In genomic region chr22:48853627-48854240, GRCh38 we compare ENCODE assay signal across 31 cellular contexts.
"Had no signal": no experiment of that assay in that cellular context is flagged by ENCODE, and none has a peak within 500 bp of the region (broad histone marks: within the 10 kb centered on the region; RNA-seq: fewer than 3 reads in every experiment).

No MANE protein-coding gene starts in this region.

- H3K27me3 Mint-ChIP-seq: activated B cell treated with CpG ODN at 0.5 μM for 24 hours; activated CD8-positive, alpha-beta memory T cell treated with anti-CD3 and anti-CD28 coated beads, Interleukin-2, amount 10 ng/mL, durations not matched to agents 7 days and 5 days; activated CD8-positive, alpha-beta T cell treated with anti-CD3 and anti-CD28 coated beads for 36 hours; dendritic cell treated with granulocyte-macrophage colony-stimulating factor and Interleukin-4, amounts not matched to agents 40 ng/mL and 50 ng/mL, for 4 days; T-helper 17 cell had no signal

- H3K27ac Mint-ChIP-seq: activated B cell treated with CpG ODN at 0.5 μM for 24 hours; activated CD8-positive, alpha-beta memory T cell treated with anti-CD3 and anti-CD28 coated beads, Interleukin-2, amount 10 ng/mL, durations not matched to agents 7 days and 5 days; activated CD8-positive, alpha-beta T cell treated with anti-CD3 and anti-CD28 coated beads for 36 hours; activated naive CD4-positive, alpha-beta T cell treated with anti-CD3 and anti-CD28 coated beads for 36 hours; activated naive CD4-positive, alpha-beta T cell treated with anti-CD3 and anti-CD28 coated beads, Interleukin-2, amount 50 U/mL, for 24 hours; activated naive CD8-positive, alpha-beta T cell treated with anti-CD3 and anti-CD28 coated beads for 36 hours; activated naive CD8-positive, alpha-beta T cell treated with anti-CD3 and anti-CD28 coated beads, Interleukin-2, amount 50 U/mL, for 24 hours; activated T-cell treated with anti-CD3 and anti-CD28 coated beads, Interleukin-2, amount 50 U/mL, for 24 hours; activated T-cell treated with anti-CD3 and anti-CD28 coated beads, Interleukin-2, amount 50 U/mL, for 72 hours; dendritic cell treated with granulocyte-macrophage colony-stimulating factor and Interleukin-4, amounts not matched to agents 40 ng/mL and 50 ng/mL, for 4 days; endodermal cell; T-helper 17 cell; T-helper 2 cell treated with Interferon-gamma antibody and Interleukin-4, amounts not matched to agents 5 μg/mL and 100 μg/mL, for 36 hours had no signal

- H3K27ac ChIP-seq: adrenal gland, body of pancreas, colonic mucosa, dorsolateral prefrontal cortex, heart right ventricle, WERI-Rb-1 had no signal

- H3K9me3 Mint-ChIP-seq: activated B cell treated with CpG ODN at 0.5 μM for 24 hours; activated CD8-positive, alpha-beta T cell treated with anti-CD3 and anti-CD28 coated beads for 36 hours; activated naive CD4-positive, alpha-beta T cell treated with anti-CD3 and anti-CD28 coated beads for 36 hours; activated naive CD4-positive, alpha-beta T cell treated with anti-CD3 and anti-CD28 coated beads, Interleukin-2, amount 50 U/mL, for 24 hours; activated naive CD8-positive, alpha-beta T cell treated with anti-CD3 and anti-CD28 coated beads for 36 hours; activated naive CD8-positive, alpha-beta T cell treated with anti-CD3 and anti-CD28 coated beads, Interleukin-2, amount 50 U/mL, for 24 hours; activated T-cell treated with anti-CD3 and anti-CD28 coated beads, Interleukin-2, amount 50 U/mL, for 24 hours; endodermal cell; T-helper 2 cell treated with Interferon-gamma antibody and Interleukin-4, amounts not matched to agents 5 μg/mL and 100 μg/mL, for 36 hours had no signal

- DNase-seq: activated B cell treated with CpG ODN at 0.5 μM for 24 hours; activated CD4-positive, alpha-beta T cell treated with anti-CD3 and anti-CD28 coated beads for 48 hours; activated CD4-positive, alpha-beta T cell treated with anti-CD3 and anti-CD28 coated beads, Interleukin-2, amount 50 U/mL, for 1 hour; activated CD4-positive, alpha-beta T cell treated with anti-CD3 and anti-CD28 coated beads, Interleukin-2, amount 50 U/mL, for 48 hours; activated CD8-positive, alpha-beta memory T cell treated with anti-CD3 and anti-CD28 coated beads, Interleukin-2, amount 10 ng/mL, durations not matched to agents 7 days and 5 days; activated CD8-positive, alpha-beta memory T cell treated with anti-CD3 and anti-CD28 coated beads, Interleukin-2, amount 50 U/mL, for 4 hours; activated CD8-positive, alpha-beta T cell treated with anti-CD3 and anti-CD28 coated beads for 36 hours; activated naive CD4-positive, alpha-beta T cell treated with anti-CD3 and anti-CD28 coated beads for 36 hours; activated naive CD8-positive, alpha-beta T cell treated with anti-CD3 and anti-CD28 coated beads for 36 hours; activated naive CD8-positive, alpha-beta T cell treated with anti-CD3 and anti-CD28 coated beads, Interleukin-2, amount 50 U/mL, for 24 hours; activated T-cell treated with anti-CD3 and anti-CD28 coated beads for 4 hours; activated T-cell treated with anti-CD3 and anti-CD28 coated beads, Interleukin-2, amount 50 U/mL, for 24 hours; activated T-cell treated with anti-CD3 and anti-CD28 coated beads, Interleukin-2, amount 50 U/mL, for 72 hours; adrenal gland; amygdala; aorta; caudate nucleus; colonic mucosa; effector memory CD4-positive, alpha-beta T cell; endodermal cell; foreskin fibroblast; heart right ventricle; T-helper 1 cell; T-helper 17 cell; T1000; WERI-Rb-1 had no signal

- H3K36me3 ChIP-seq: adrenal gland, colonic mucosa, heart right ventricle, WERI-Rb-1 had no signal

- H3K4me3 ChIP-seq: adrenal gland, body of pancreas, colonic mucosa, dorsolateral prefrontal cortex, heart right ventricle had no signal

- H3K4me3 Mint-ChIP-seq: activated B cell treated with CpG ODN at 0.5 μM for 24 hours; activated CD8-positive, alpha-beta memory T cell treated with anti-CD3 and anti-CD28 coated beads, Interleukin-2, amount 10 ng/mL, durations not matched to agents 7 days and 5 days; activated CD8-positive, alpha-beta T cell treated with anti-CD3 and anti-CD28 coated beads for 36 hours; activated naive CD4-positive, alpha-beta T cell treated with anti-CD3 and anti-CD28 coated beads for 36 hours; activated naive CD4-positive, alpha-beta T cell treated with anti-CD3 and anti-CD28 coated beads, Interleukin-2, amount 50 U/mL, for 24 hours; activated naive CD8-positive, alpha-beta T cell treated with anti-CD3 and anti-CD28 coated beads for 36 hours; activated naive CD8-positive, alpha-beta T cell treated with anti-CD3 and anti-CD28 coated beads, Interleukin-2, amount 50 U/mL, for 24 hours; activated T-cell treated with anti-CD3 and anti-CD28 coated beads, Interleukin-2, amount 50 U/mL, for 24 hours; activated T-cell treated with anti-CD3 and anti-CD28 coated beads, Interleukin-2, amount 50 U/mL, for 72 hours; dendritic cell treated with granulocyte-macrophage colony-stimulating factor and Interleukin-4, amounts not matched to agents 40 ng/mL and 50 ng/mL, for 4 days; endodermal cell; T-helper 17 cell; T-helper 2 cell treated with Interferon-gamma antibody and Interleukin-4, amounts not matched to agents 5 μg/mL and 100 μg/mL, for 36 hours had no signal

- H3K4me1 ChIP-seq: adrenal gland, body of pancreas, colonic mucosa, heart right ventricle had no signal

- H3K4me1 Mint-ChIP-seq: activated B cell treated with CpG ODN at 0.5 μM for 24 hours; activated naive CD4-positive, alpha-beta T cell treated with anti-CD3 and anti-CD28 coated beads, Interleukin-2, amount 50 U/mL, for 24 hours; activated naive CD8-positive, alpha-beta T cell treated with anti-CD3 and anti-CD28 coated beads for 36 hours; activated naive CD8-positive, alpha-beta T cell treated with anti-CD3 and anti-CD28 coated beads, Interleukin-2, amount 50 U/mL, for 24 hours; endodermal cell; T-helper 17 cell had no signal

- H3K27me3 ChIP-seq: adrenal gland, body of pancreas, colonic mucosa, dorsolateral prefrontal cortex had no signal

- H3K9me3 ChIP-seq: adrenal gland, body of pancreas, colonic mucosa, heart right ventricle had no signal

- H3K36me3 Mint-ChIP-seq: activated CD8-positive, alpha-beta memory T cell treated with anti-CD3 and anti-CD28 coated beads, Interleukin-2, amount 10 ng/mL, durations not matched to agents 7 days and 5 days; activated naive CD4-positive, alpha-beta T cell treated with anti-CD3 and anti-CD28 coated beads, Interleukin-2, amount 50 U/mL, for 24 hours; activated naive CD8-positive, alpha-beta T cell treated with anti-CD3 and anti-CD28 coated beads for 36 hours had no signal
